1 cellular context compared by ENCODE assay signal in the genomic region with DNA sequence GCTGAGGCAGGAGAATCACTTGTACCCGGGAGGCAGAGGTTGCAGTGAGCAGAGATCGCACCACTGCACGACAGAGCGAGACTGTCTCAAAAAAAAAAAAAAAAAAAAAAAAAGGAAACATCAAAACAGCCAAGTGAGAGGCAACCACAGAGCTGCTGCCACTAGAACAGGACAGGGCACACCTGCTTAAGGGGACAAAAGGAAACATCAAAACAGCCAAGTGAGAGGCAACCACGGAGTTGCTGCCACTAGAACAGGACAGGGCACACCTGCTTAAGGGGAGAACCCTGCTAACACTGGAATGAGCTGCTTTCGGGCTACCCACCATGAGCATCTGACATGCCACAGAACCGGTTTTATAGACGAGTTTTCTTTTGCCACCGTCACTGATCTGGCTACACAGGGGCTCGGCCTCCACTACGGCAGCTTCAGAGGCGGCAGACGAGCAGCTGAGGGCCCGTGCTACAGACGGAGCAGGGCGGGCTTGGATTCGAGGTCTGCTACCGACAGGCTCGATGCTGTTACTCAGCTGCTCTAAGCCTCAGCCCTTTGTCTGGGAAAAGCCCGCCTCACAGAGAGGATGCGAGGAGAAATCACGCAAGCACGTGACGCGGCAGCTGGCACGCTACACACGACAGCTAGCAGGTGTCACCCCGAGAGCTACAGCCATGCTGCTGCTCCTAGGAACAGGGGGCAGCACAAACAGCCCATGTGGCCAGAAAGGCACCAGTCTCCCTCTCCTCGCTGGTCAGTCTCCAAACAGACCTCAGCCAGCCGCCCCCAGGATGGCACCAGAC.
TF ChIP-seq lines count a peak whose summit lies in the region.

No MANE protein-coding gene starts in this region.

TF ChIP-seq in neural cell, 6 proteins besides CTCF, POLR2A, EP300 and RAD21:
- TF ChIP-seq, protein P1, sequence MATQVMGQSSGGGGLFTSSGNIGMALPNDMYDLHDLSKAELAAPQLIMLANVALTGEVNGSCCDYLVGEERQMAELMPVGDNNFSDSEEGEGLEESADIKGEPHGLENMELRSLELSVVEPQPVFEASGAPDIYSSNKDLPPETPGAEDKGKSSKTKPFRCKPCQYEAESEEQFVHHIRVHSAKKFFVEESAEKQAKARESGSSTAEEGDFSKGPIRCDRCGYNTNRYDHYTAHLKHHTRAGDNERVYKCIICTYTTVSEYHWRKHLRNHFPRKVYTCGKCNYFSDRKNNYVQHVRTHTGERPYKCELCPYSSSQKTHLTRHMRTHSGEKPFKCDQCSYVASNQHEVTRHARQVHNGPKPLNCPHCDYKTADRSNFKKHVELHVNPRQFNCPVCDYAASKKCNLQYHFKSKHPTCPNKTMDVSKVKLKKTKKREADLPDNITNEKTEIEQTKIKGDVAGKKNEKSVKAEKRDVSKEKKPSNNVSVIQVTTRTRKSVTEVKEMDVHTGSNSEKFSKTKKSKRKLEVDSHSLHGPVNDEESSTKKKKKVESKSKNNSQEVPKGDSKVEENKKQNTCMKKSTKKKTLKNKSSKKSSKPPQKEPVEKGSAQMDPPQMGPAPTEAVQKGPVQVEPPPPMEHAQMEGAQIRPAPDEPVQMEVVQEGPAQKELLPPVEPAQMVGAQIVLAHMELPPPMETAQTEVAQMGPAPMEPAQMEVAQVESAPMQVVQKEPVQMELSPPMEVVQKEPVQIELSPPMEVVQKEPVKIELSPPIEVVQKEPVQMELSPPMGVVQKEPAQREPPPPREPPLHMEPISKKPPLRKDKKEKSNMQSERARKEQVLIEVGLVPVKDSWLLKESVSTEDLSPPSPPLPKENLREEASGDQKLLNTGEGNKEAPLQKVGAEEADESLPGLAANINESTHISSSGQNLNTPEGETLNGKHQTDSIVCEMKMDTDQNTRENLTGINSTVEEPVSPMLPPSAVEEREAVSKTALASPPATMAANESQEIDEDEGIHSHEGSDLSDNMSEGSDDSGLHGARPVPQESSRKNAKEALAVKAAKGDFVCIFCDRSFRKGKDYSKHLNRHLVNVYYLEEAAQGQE (IDR thresholded peaks at IDR 0.05; ENCODE audit: borderline replicate concordance) = no peak
- TF ChIP-seq EZH2 (IDR thresholded peaks at IDR 0.05; ENCODE audit: borderline replicate concordance, insufficient read depth, low read length, poor library complexity, severe bottlenecking) = no peak
- no peak for TF ChIP-seq MXI1 (conservative IDR thresholded peaks at IDR 0.05; ENCODE audit: poor library complexity, severe bottlenecking)
- no peak for TF ChIP-seq SMC3 (conservative IDR thresholded peaks at IDR 0.05; ENCODE audit: poor library complexity)
- no peak for TF ChIP-seq POLR2AphosphoS5 (IDR thresholded peaks at IDR 0.05)
